In the genomic region with DNA sequence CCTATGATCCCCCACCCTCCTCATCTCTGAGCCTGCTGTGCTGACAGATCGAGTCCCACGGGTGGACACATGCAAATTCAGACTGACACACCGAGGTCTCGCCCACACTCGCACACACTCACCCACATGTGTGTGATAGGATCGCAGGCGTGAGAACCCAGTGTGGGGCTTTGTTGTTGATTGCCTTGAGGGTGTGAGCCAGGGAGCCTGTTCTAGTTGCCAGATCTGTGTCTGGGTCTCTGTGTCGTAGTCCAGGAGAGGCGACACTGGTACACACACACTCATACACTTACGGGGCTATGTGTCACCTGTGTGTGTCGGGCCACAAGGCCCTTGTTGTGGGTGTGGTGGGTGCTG, we compare ENCODE assay signal across 12 cellular contexts. TPM values are rescaled to one million over a fixed set of nuclear protein-coding genes. Genes with fewer than 3 reads are reported as not detected.
A peak's percentile ranks its signal among the peaks of the same experiment; 100 is the strongest.
DNase-seq lines count a peak whose midpoint lies in the region; ATAC-seq and TF ChIP-seq lines count a peak whose summit lies in the region.
"Had no signal": no experiment of that assay in that cellular context is flagged by ENCODE, and none has a peak within 500 bp of the region (broad histone marks: within the 10 kb centered on the region; RNA-seq: fewer than 3 reads in every experiment).

No MANE protein-coding gene starts in this region.

- H3K27ac Mint-ChIP-seq in natural killer cell treated with Interleukin-12 subunit alpha and Interleukin-12 subunit beta and Interleukin-15 and Interleukin-18, amount 100 ng/mL, for 72 hours, result no peak overlapping the region
- no peak overlapping the region for H3K27ac Mint-ChIP-seq in activated CD4-positive, alpha-beta memory T cell treated with anti-CD3 and anti-CD28 coated beads, Interleukin-2, amount 10 ng/mL, durations not matched to agents 7 days and 5 days

- H3K36me3 ChIP-seq in heart left ventricle, result no peaks in the 10 kb centered on the region
- no peaks in the 10 kb centered on the region for H3K36me3 ChIP-seq in vagina
- H3K36me3 ChIP-seq: BLaER1 had no signal

- no peaks in the 10 kb centered on the region for H3K9me3 ChIP-seq in heart left ventricle
- H3K9me3 ChIP-seq in vagina, result no peaks in the 10 kb centered on the region
- H3K9me3 ChIP-seq: BLaER1 had no signal

- DNase-seq in heart left ventricle (no peak), left cardiac atrium (no peak), epithelial cell of prostate (ENCODE audit: low read depth, low spot score) (no peak), vagina (ENCODE audit: extremely low spot score in 2 of 2) (no peak), SK-N-DZ (ENCODE audit: low spot score) (no peak)
- DNase-seq in natural killer cell treated with Interleukin-12 subunit alpha and Interleukin-12 subunit beta and Interleukin-15 and Interleukin-18, amount 100 ng/mL, for 72 hours (ENCODE audit: low spot score), result peak; percentile 22
- no peak for DNase-seq in activated CD4-positive, alpha-beta memory T cell treated with anti-CD3 and anti-CD28 coated beads, Interleukin-2, amount 10 ng/mL, durations not matched to agents 7 days and 5 days
- DNase-seq: activated CD4-positive, CD25-positive, alpha-beta regulatory T cell; MM.1S had no signal

- CTCF ChIA-PET in activated CD4-positive, alpha-beta memory T cell treated with anti-CD3 and anti-CD28 coated beads, Interleukin-2, amount 10 ng/mL, durations not matched to agents 7 days and 5 days (lab: Charles Lee), result interaction anchor here (1.1 kb wide), 1 partner anchor 192 kb away, joined by 4 read pairs; no protein-coding TSS in a partner anchor

- TF ChIP-seq CTCF in heart left ventricle (IDR thresholded peaks at IDR 0.05) (no peak), vagina (IDR thresholded peaks at IDR 0.05) (no peak)

- peak overlapping the region in 7 of 12 donors; percentile 23 to 73 (median 57) for H3K27ac ChIP-seq in heart left ventricle
- peak overlapping the region; percentile 82 for H3K27ac ChIP-seq in epithelial cell of prostate
- H3K27ac ChIP-seq in vagina, result peak overlapping the region; percentile 87
- H3K27ac ChIP-seq: BLaER1 had no signal

- 60 to 78% (median 73%) methylated on average over 9 to 11 of the region's 11 CpGs for WGBS in heart left ventricle, 4 donors

- ATAC-seq in heart left ventricle, result no peak
- no peak for ATAC-seq in left cardiac atrium
- ATAC-seq in natural killer cell treated with Interleukin-12 subunit alpha and Interleukin-12 subunit beta and Interleukin-15 and Interleukin-18, amount 100 ng/mL, for 72 hours, result no peak
- no peak for ATAC-seq in GM21737 (IDR thresholded peaks at IDR 0.05; ENCODE audit: unreplicated experiment)
- ATAC-seq: GM12878 had no signal

- TF ChIP-seq POLR2A in heart left ventricle (IDR thresholded peaks at IDR 0.05) (no peak), vagina (IDR thresholded peaks at IDR 0.05) (no peak)

- H3K4me3 Mint-ChIP-seq in natural killer cell treated with Interleukin-12 subunit alpha and Interleukin-12 subunit beta and Interleukin-15 and Interleukin-18, amount 100 ng/mL, for 72 hours, result no peak overlapping the region
- no peak overlapping the region for H3K4me3 Mint-ChIP-seq in activated CD4-positive, alpha-beta memory T cell treated with anti-CD3 and anti-CD28 coated beads, Interleukin-2, amount 10 ng/mL, durations not matched to agents 7 days and 5 days

- H3K9me3 Mint-ChIP-seq in natural killer cell treated with Interleukin-12 subunit alpha and Interleukin-12 subunit beta and Interleukin-15 and Interleukin-18, amount 100 ng/mL, for 72 hours, result no peaks in the 10 kb centered on the region
- H3K9me3 Mint-ChIP-seq in activated CD4-positive, alpha-beta memory T cell treated with anti-CD3 and anti-CD28 coated beads, Interleukin-2, amount 10 ng/mL, durations not matched to agents 7 days and 5 days, result no peaks in the 10 kb centered on the region

- H3K4me1 ChIP-seq in heart left ventricle, result peaks cover 0 to 45% (median 25%) of the 10 kb centered on the region in 12 donors
- H3K4me1 ChIP-seq in vagina, result peaks cover 59% of the 10 kb centered on the region

- POLR2A ChIA-PET in activated CD4-positive, alpha-beta memory T cell treated with anti-CD3 and anti-CD28 coated beads, Interleukin-2, amount 10 ng/mL, durations not matched to agents 7 days and 5 days (lab: Charles Lee), result no interaction called here

- H3K4me1 Mint-ChIP-seq in natural killer cell treated with Interleukin-12 subunit alpha and Interleukin-12 subunit beta and Interleukin-15 and Interleukin-18, amount 100 ng/mL, for 72 hours (ENCODE audit: low read depth in 2 of 2), result peaks cover 11 to 21% of the 10 kb centered on the region in 2 donors
- H3K4me1 Mint-ChIP-seq in activated CD4-positive, alpha-beta memory T cell treated with anti-CD3 and anti-CD28 coated beads, Interleukin-2, amount 10 ng/mL, durations not matched to agents 7 days and 5 days, result peaks cover 32% of the 10 kb centered on the region

- H3K27me3 ChIP-seq in heart left ventricle, result peaks cover 0 to 16% (median 0%) of the 10 kb centered on the region in 9 donors
- no peaks in the 10 kb centered on the region for H3K27me3 ChIP-seq in vagina

- no peaks in the 10 kb centered on the region for H3K36me3 Mint-ChIP-seq in natural killer cell treated with Interleukin-12 subunit alpha and Interleukin-12 subunit beta and Interleukin-15 and Interleukin-18, amount 100 ng/mL, for 72 hours
- no peaks in the 10 kb centered on the region for H3K36me3 Mint-ChIP-seq in activated CD4-positive, alpha-beta memory T cell treated with anti-CD3 and anti-CD28 coated beads, Interleukin-2, amount 10 ng/mL, durations not matched to agents 7 days and 5 days (ENCODE audit: low read depth)

- intact Hi-C loops in heart left ventricle (cut with DNase I) (no loop called here), left cardiac atrium (cut with DNase I) (no loop called here), vagina (cut with DNase I) (no loop called here)

- H3K4me3 ChIP-seq in heart left ventricle (peak overlapping the region in 9 of 12 donors; percentile 56 to 82 (median 71)), vagina (peak overlapping the region; percentile 72 to 75)
- H3K4me3 ChIP-seq: BLaER1, GM12878 had no signal

- peaks cover 35 to 40% of the 10 kb centered on the region in 2 donors for H3K27me3 Mint-ChIP-seq in natural killer cell treated with Interleukin-12 subunit alpha and Interleukin-12 subunit beta and Interleukin-15 and Interleukin-18, amount 100 ng/mL, for 72 hours
- H3K27me3 Mint-ChIP-seq in activated CD4-positive, alpha-beta memory T cell treated with anti-CD3 and anti-CD28 coated beads, Interleukin-2, amount 10 ng/mL, durations not matched to agents 7 days and 5 days, result peaks cover 63% of the 10 kb centered on the region

RNA-seq across cellular contexts. Expression of gene EPHB3, which starts 2.0 kb away (rescaled TPM):
- 1 to 10 TPM in 8 of 9 donors, under 1 TPM in 1; 1.00 to 4.6 (median 2.4) TPM for total RNA-seq in heart left ventricle
- 1 to 10 TPM; 1.4 TPM for polyA plus RNA-seq in heart left ventricle
- 1 to 10 TPM; 1.6 to 1.7 TPM for total RNA-seq in left cardiac atrium
- total RNA-seq in natural killer cell treated with Interleukin-12 subunit alpha and Interleukin-12 subunit beta and Interleukin-15 and Interleukin-18, amount 100 ng/mL, for 72 hours, result not detected
- total RNA-seq in vagina, result 17.7 TPM
- total RNA-seq in activated CD4-positive, alpha-beta memory T cell treated with anti-CD3 and anti-CD28 coated beads, Interleukin-2, amount 10 ng/mL, durations not matched to agents 7 days and 5 days, result under 1 TPM; 0.20 to 0.71 TPM
- 12.5 and 12.6 TPM in 2 replicates for polyA plus RNA-seq in SK-N-DZ (2014; cell fraction: cytosol; rRNA removed)
- polyA plus RNA-seq in SK-N-DZ (2014; cell fraction: nucleus; rRNA removed), result 13.3 and 15.7 TPM in 2 replicates
- total RNA-seq: GM12878 had no signal
